Comparison of ENCODE assay signal across 14 cellular contexts in the genomic region with DNA sequence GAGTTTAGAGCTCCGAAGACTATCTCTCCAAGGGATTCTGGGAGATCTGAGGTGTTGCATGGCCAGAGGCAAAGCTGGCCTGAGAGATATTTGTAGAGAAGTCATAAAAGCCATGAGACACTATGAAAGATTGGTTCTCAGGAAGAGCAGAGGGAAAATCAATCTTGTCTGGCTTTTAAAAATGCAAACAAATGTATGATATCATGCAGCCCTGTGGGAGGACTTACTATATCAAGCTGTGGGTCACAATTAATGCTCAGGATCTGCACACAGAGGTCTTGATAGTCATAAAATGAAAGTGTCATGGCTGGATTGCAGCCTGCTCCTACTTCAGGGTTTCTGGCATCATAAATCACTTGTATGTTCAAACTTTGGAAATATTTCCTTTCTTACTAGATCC.
DNase-seq lines count a peak whose midpoint lies in the region; ATAC-seq and TF ChIP-seq lines count a peak whose summit lies in the region.
"Had no signal": no experiment of that assay in that cellular context is flagged by ENCODE, and none has a peak within 500 bp of the region (broad histone marks: within the 10 kb centered on the region; RNA-seq: fewer than 3 reads in every experiment).

No MANE protein-coding gene starts in this region.

- POLR2A ChIA-PET in HEK293 (lab: Yijun Ruan, JAX), result interaction anchor here (0.6 kb wide), 1 partner anchor 10 kb away, joined by 3 read pairs; no protein-coding TSS in a partner anchor

- no peak overlapping the region for H4K8ac ChIP-seq in mesendoderm (ENCODE audit: low read depth, low read length)

- peak; percentile 2 for DNase-seq in AG10803 (ENCODE audit: low read depth)
- DNase-seq in NCI-H69 (lab: John Stamatoyannopoulos, UW), result peak; percentile 79
- DNase-seq in fibroblast of villous mesenchyme (ENCODE audit: low read depth), result peak; percentile 79
- DNase-seq in mesendoderm, result no peak
- DNase-seq in cerebellum (ENCODE audit: low spot score), result no peak
- DNase-seq: BE2C; CD4-positive, alpha-beta memory T cell; DMS79; EL had no signal

- H3K79me2 ChIP-seq in mesendoderm (ENCODE audit: control insufficient read depth, insufficient read depth, low read length), result no peaks in the 10 kb centered on the region

- no peak overlapping the region for H3K23ac ChIP-seq in mesendoderm (ENCODE audit: low read length)

- no CpG with 5 or more reads among the region's 1 CpG for WGBS in mesendoderm (ENCODE audit: extremely low coverage, insufficient coverage, low lambda C conversion rate)

- CTCF ChIA-PET in HEK293 (lab: Yijun Ruan, JAX), result interaction anchor here (0.5 kb wide), 1 partner anchor 8 kb away, joined by 3 read pairs; no protein-coding TSS in a partner anchor

- H2BK5ac ChIP-seq in mesendoderm (ENCODE audit: low read length), result no peak overlapping the region

- H3K36me3 ChIP-seq in HEK293 (ENCODE audit: control insufficient read depth in 2 of 2, insufficient read depth in 1 of 2, low read length in 2 of 2) (no peaks in the 10 kb centered on the region), mesendoderm (ENCODE audit: control insufficient read depth, insufficient read depth, low read length) (no peaks in the 10 kb centered on the region)
- H3K36me3 ChIP-seq: BE2C, HAP-1 had no signal

- no peak for ATAC-seq in HG03469 (IDR thresholded peaks at IDR 0.05; ENCODE audit: unreplicated experiment)
- no peak for ATAC-seq in GM19328 (IDR thresholded peaks at IDR 0.05; ENCODE audit: unreplicated experiment)

- no peak overlapping the region for H3K4me2 ChIP-seq in mesendoderm (ENCODE audit: low read length)

- no peak overlapping the region for H3K9ac ChIP-seq in mesendoderm (ENCODE audit: low read length)

- H4K5ac ChIP-seq in mesendoderm (ENCODE audit: low read length), result no peak overlapping the region

- H3K27ac ChIP-seq in HEK293 (ENCODE audit: extremely low read depth, low read depth, low read length), result no peak overlapping the region
- no peak overlapping the region for H3K27ac ChIP-seq in mesendoderm (ENCODE audit: low read depth, low read length)
- H3K27ac ChIP-seq: C4-2B had no signal

- H3K27me3 ChIP-seq in mesendoderm (ENCODE audit: insufficient read depth, low read length, poor library complexity), result no peaks in the 10 kb centered on the region
- H3K27me3 ChIP-seq: BE2C had no signal

- no peak overlapping the region for H3K56ac ChIP-seq in mesendoderm (ENCODE audit: low read length)

- H2AK5ac ChIP-seq in mesendoderm (ENCODE audit: low read length), result no peak overlapping the region

- TF ChIP-seq CTCF in AG10803 (conservative IDR thresholded peaks at IDR 0.05; ENCODE audit: low read length), result no peak
- no peak for TF ChIP-seq CTCF in HEK293 (tag by site-specific recombination; IDR thresholded peaks at IDR 0.05)
- no peak for TF ChIP-seq CTCF in fibroblast of villous mesenchyme (IDR thresholded peaks at IDR 0.05; ENCODE audit: insufficient read depth, low read depth, low read length)

- H3K9me3 ChIP-seq in HEK293 (ENCODE audit: control insufficient read depth, insufficient read depth, low read depth, low read length), result no peaks in the 10 kb centered on the region
- H3K9me3 ChIP-seq: BE2C, HAP-1 had no signal

- H3K4me1 ChIP-seq in HEK293 (ENCODE audit: control insufficient read depth, insufficient read depth, low read length) (no peaks in the 10 kb centered on the region), mesendoderm (ENCODE audit: control insufficient read depth, low read depth, low read length) (no peaks in the 10 kb centered on the region)
- H3K4me1 ChIP-seq: BE2C, HAP-1 had no signal

- H3K4me3 ChIP-seq in AG10803 (ENCODE audit: low read length), result no peak overlapping the region
- H3K4me3 ChIP-seq in HEK293 (ENCODE audit: low read depth, low read length), result no peak overlapping the region
- H3K4me3 ChIP-seq in fibroblast of villous mesenchyme (ENCODE audit: low read depth, low read length), result no peak overlapping the region
- H3K4me3 ChIP-seq in mesendoderm (ENCODE audit: low read length), result no peak overlapping the region
- H3K4me3 ChIP-seq: HAP-1 had no signal

- H2BK120ac ChIP-seq in mesendoderm (ENCODE audit: low read depth, low read length), result no peak overlapping the region

- H3K18ac ChIP-seq in mesendoderm (ENCODE audit: low read length), result no peak overlapping the region

- H2BK15ac ChIP-seq in mesendoderm (replicated peaks; ENCODE audit: low read depth), result no peak overlapping the region

- no peak overlapping the region for H3K4ac ChIP-seq in mesendoderm (ENCODE audit: low read depth, low read length)

- no peaks in the 10 kb centered on the region for H3K79me1 ChIP-seq in mesendoderm (ENCODE audit: low read length)

TF ChIP-seq in HEK293, 187 proteins besides CTCF, POLR2A, EP300 and RAD21:
- peak; percentile 24; the same call in 1 of the 2 replicates for TF ChIP-seq HOXD13 (CRISPR knock-in tag; IDR thresholded peaks at IDR 0.05; ENCODE audit: borderline replicate concordance)
- TF ChIP-seq ZIC2 (tag by site-specific recombination; IDR thresholded peaks at IDR 0.05), result peak; percentile 42
- 0 out of 2 replicates have a peak, but pooled peaks have one; percentile 39 for TF ChIP-seq ZNF843 (tag by site-specific recombination; IDR thresholded peaks at IDR 0.05)
- TF ChIP-seq ZFP37 (tag by site-specific recombination; IDR thresholded peaks at IDR 0.05), result no peak
- TF ChIP-seq ZNF433 (tag by site-specific recombination; IDR thresholded peaks at IDR 0.05; ENCODE audit: low read depth), result no peak

Comparison
In these comparisons a context has a peak if more than half of its experiments do, and no peak if none do; other contexts are left out.
1. DNase-seq: peak in AG10803 (single experiment), NCI-H69 (single experiment) and fibroblast of villous mesenchyme (single experiment); none in mesendoderm (single experiment) and cerebellum (single experiment).